Comparison of ENCODE assay signal across 1 cellular context in genomic region chr11:73330569-73331093, GRCh38.
TF ChIP-seq lines count a peak whose summit lies in the region.

No MANE protein-coding gene starts in this region.

TF ChIP-seq in HepG2, 621 proteins besides CTCF, POLR2A, EP300 and RAD21 (continued from another document):
- no peak; the same call in 1 of the 2 replicates for TF ChIP-seq TBX2 (CRISPR knock-in tag; IDR thresholded peaks at IDR 0.05; ENCODE audit: borderline replicate concordance)
- peak; percentile 94 for TF ChIP-seq HNRNPL (IDR thresholded peaks at IDR 0.05; ENCODE audit: low read depth, low read length)
- TF ChIP-seq TGIF2 (CRISPR knock-in tag; IDR thresholded peaks at IDR 0.05), result 0 out of 2 replicates have a peak, but pooled peaks have one; percentile 4
- no peak for TF ChIP-seq ZNF382 (CRISPR knock-in tag; IDR thresholded peaks at IDR 0.05; ENCODE audit: borderline replicate concordance)
- no peak for TF ChIP-seq ZBTB46 (CRISPR knock-in tag; IDR thresholded peaks at IDR 0.05; ENCODE audit: borderline replicate concordance)
- TF ChIP-seq HMGXB4 (CRISPR knock-in tag; IDR thresholded peaks at IDR 0.05; ENCODE audit: borderline replicate concordance in 1 of 2, low read depth in 1 of 2), result 0 out of 4 replicates have a peak, but pooled peaks of 1 of the 2 experiments have one; percentile 12
- no peak for TF ChIP-seq KAT7 (CRISPR knock-in tag; IDR thresholded peaks at IDR 0.05; ENCODE audit: borderline replicate concordance)
- no peak for TF ChIP-seq CENPBD1 (CRISPR knock-in tag; IDR thresholded peaks at IDR 0.05; ENCODE audit: borderline replicate concordance, low read depth)
- 0 out of 2 replicates have a peak, but pooled peaks have one; percentile 46 for TF ChIP-seq ZSCAN31 (CRISPR knock-in tag; IDR thresholded peaks at IDR 0.05; ENCODE audit: low read depth)
- TF ChIP-seq ZNF121 (CRISPR knock-in tag; IDR thresholded peaks at IDR 0.05), result no peak
- no peak for TF ChIP-seq CEBPB (IDR thresholded peaks at IDR 0.05; ENCODE audit: borderline replicate concordance, low read depth, low read length)
- TF ChIP-seq ZFX (CRISPR knock-in tag; IDR thresholded peaks at IDR 0.05; ENCODE audit: low read depth), result peak; percentile 8; the same call in 1 of the 2 replicates
- peak; percentile 8; the same call in 1 of the 2 replicates for TF ChIP-seq IRF9 (CRISPR knock-in tag; IDR thresholded peaks at IDR 0.05; ENCODE audit: borderline replicate concordance)
- 0 out of 2 replicates have a peak, but pooled peaks have one; percentile 17 for TF ChIP-seq ARID2 (CRISPR knock-in tag; IDR thresholded peaks at IDR 0.05; ENCODE audit: borderline replicate concordance)
TF ChIP-seq in HepG2: peak in this region for 29.
